ENCODE assay signal across 1 cellular context in the genomic region with DNA sequence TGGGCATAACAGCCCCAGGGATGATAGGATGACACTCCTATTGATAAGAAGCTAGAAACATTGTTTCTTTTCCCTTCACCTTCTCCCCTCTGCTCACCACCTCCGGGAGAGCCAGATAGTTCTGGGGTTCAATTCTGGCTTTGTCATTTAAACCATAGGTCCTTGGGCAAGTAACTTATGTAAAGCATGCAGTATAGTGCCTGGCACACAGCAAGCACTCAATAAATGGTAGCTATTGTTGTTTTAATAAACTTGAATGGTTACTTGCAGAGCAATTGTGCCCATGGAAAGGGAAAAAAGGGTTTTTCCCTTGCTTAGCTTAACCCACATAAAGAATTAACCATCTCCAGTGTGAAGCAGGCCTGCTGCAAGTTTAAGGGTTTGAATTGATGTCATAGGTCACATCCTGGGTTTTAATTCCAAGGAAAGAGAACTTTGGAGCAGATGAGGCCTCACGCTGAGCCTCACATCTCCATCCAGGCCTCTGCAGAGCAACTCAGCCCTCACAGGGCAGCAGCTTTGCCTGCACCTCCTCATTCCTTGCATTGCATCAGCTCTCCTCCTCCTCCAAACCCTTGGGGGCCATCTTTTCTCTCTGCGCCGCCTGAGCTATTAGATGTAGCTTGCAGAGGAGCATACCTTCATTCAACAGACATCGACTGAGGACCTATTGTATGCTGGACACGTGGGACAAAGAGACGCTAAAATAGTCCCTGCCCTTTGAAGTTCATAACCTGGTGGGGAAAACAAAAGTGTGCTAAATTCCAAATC.
TF ChIP-seq lines count a peak whose summit lies in the region.

No MANE protein-coding gene starts in this region.

TF ChIP-seq in SK-N-SH treated with all-trans-retinoic acid at 6 μM for 48 hours, 23 proteins besides CTCF, POLR2A, EP300 and RAD21 (continued from another document):
- TF ChIP-seq, protein P1, sequence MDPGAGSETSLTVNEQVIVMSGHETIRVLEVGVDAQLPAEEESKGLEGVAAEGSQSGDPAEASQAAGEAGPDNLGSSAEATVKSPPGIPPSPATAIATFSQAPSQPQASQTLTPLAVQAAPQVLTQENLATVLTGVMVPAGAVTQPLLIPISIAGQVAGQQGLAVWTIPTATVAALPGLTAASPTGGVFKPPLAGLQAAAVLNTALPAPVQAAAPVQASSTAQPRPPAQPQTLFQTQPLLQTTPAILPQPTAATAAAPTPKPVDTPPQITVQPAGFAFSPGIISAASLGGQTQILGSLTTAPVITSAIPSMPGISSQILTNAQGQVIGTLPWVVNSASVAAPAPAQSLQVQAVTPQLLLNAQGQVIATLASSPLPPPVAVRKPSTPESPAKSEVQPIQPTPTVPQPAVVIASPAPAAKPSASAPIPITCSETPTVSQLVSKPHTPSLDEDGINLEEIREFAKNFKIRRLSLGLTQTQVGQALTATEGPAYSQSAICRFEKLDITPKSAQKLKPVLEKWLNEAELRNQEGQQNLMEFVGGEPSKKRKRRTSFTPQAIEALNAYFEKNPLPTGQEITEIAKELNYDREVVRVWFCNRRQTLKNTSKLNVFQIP (CRISPR knock-in tag; IDR thresholded peaks at IDR 0.05; ENCODE audit: borderline replicate concordance, low read depth), result no peak
- no peak for TF ChIP-seq TOX (CRISPR knock-in tag; IDR thresholded peaks at IDR 0.05; ENCODE audit: borderline replicate concordance)
- no peak for TF ChIP-seq CSDC2 (CRISPR knock-in tag; IDR thresholded peaks at IDR 0.05)
- TF ChIP-seq RARB (CRISPR knock-in tag; IDR thresholded peaks at IDR 0.05), result no peak
- no peak for TF ChIP-seq PPARA (CRISPR knock-in tag; IDR thresholded peaks at IDR 0.05; ENCODE audit: borderline replicate concordance)
- TF ChIP-seq, protein P2, sequence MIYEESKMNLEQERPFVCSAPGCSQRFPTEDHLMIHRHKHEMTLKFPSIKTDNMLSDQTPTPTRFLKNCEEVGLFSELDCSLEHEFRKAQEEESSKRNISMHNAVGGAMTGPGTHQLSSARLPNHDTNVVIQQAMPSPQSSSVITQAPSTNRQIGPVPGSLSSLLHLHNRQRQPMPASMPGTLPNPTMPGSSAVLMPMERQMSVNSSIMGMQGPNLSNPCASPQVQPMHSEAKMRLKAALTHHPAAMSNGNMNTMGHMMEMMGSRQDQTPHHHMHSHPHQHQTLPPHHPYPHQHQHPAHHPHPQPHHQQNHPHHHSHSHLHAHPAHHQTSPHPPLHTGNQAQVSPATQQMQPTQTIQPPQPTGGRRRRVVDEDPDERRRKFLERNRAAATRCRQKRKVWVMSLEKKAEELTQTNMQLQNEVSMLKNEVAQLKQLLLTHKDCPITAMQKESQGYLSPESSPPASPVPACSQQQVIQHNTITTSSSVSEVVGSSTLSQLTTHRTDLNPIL (CRISPR knock-in tag; IDR thresholded peaks at IDR 0.05; ENCODE audit: low read depth), result no peak
- no peak for TF ChIP-seq OSR1 (CRISPR knock-in tag; IDR thresholded peaks at IDR 0.05)
TF ChIP-seq in SK-N-SH treated with all-trans-retinoic acid at 6 μM for 48 hours: peak in this region for 0.
